16 cellular contexts compared by ENCODE assay signal in genomic region chr1:6483010-6483760, GRCh38. TPM values are rescaled to one million over a fixed set of nuclear protein-coding genes. Genes with fewer than 3 reads are reported as not detected.
DNase-seq lines count a peak whose midpoint lies in the region; ATAC-seq and TF ChIP-seq lines count a peak whose summit lies in the region.
"Had no signal": no experiment of that assay in that cellular context is flagged by ENCODE, and none has a peak within 500 bp of the region (broad histone marks: within the 10 kb centered on the region; RNA-seq: fewer than 3 reads in every experiment).

No MANE protein-coding gene starts in this region.

- H3K9me3 Mint-ChIP-seq in activated naive CD4-positive, alpha-beta T cell treated with anti-CD3 and anti-CD28 coated beads, Interleukin-2, amount 10 ng/mL, durations not matched to agents 7 days and 5 days = no peaks in the 10 kb centered on the region
- H3K9me3 Mint-ChIP-seq: brain had no signal

- no peaks in the 10 kb centered on the region for H3K36me3 Mint-ChIP-seq in activated naive CD4-positive, alpha-beta T cell treated with anti-CD3 and anti-CD28 coated beads, Interleukin-2, amount 10 ng/mL, durations not matched to agents 7 days and 5 days
- H3K36me3 Mint-ChIP-seq: brain had no signal

- H3K36me3 ChIP-seq in HUES64 (ENCODE audit: insufficient read depth, low read length) = no peaks in the 10 kb centered on the region
- no peaks in the 10 kb centered on the region for H3K36me3 ChIP-seq in lower lobe of right lung

- H3K9ac ChIP-seq in HUES64 (ENCODE audit: low read depth, low read length) = peak overlapping the region; percentile 26; the same call in 1 of the 2 replicates

- TF ChIP-seq CTCF in lower lobe of right lung (IDR thresholded peaks at IDR 0.05) = no peak

- 91% methylated on average over 14 of the region's 14 CpGs for WGBS in HUES64

- peak; percentile 42 for DNase-seq in COR-L47 (lab: John Stamatoyannopoulos, UW)
- DNase-seq in SHP77 treated with DMSO at 0.1 percent for 48 hours (lab: John Stamatoyannopoulos, UW) = peak; percentile 45
- DNase-seq in lower lobe of right lung = peak; percentile 90
- no peak for DNase-seq in DMS114 treated with DMSO at 0.1 percent for 48 hours (lab: John Stamatoyannopoulos, UW; ENCODE audit: unreplicated experiment)
- DNase-seq in activated naive CD4-positive, alpha-beta T cell treated with anti-CD3 and anti-CD28 coated beads, Interleukin-2, amount 10 ng/mL, durations not matched to agents 7 days and 5 days = no peak
- DNase-seq in D341Med (ENCODE audit: low spot score) = no peak
- DNase-seq: activated CD8-positive, alpha-beta memory T cell treated with anti-CD3 and anti-CD28 coated beads for 24 hours; activated gamma-delta T cell treated with Interleukin-2 at 50 U/mL for 16 hours; GOT3; islet precursor cell; Karpas-422; NCI-H82; Right ventricle myocardium superior had no signal

- H3K27me3 ChIP-seq in HUES64 (ENCODE audit: insufficient read depth, low read length) (peaks cover 5% of the 10 kb centered on the region; the same call in 1 of the 2 replicates), lower lobe of right lung (ENCODE audit: low read depth) (peaks cover 15% of the 10 kb centered on the region)

- H3K4me3 ChIP-seq in HUES64 (ENCODE audit: low read length) (no peak overlapping the region), lower lobe of right lung (no peak overlapping the region)

- ATAC-seq in lower lobe of right lung = peak; percentile 83 to 89
- no peak for ATAC-seq in GM18868 (IDR thresholded peaks at IDR 0.05; ENCODE audit: unreplicated experiment)

- no peak overlapping the region for H3K4me3 Mint-ChIP-seq in activated naive CD4-positive, alpha-beta T cell treated with anti-CD3 and anti-CD28 coated beads, Interleukin-2, amount 10 ng/mL, durations not matched to agents 7 days and 5 days

- H3K9me3 ChIP-seq in HUES64 (ENCODE audit: insufficient read depth, low read depth, low read length) (no peaks in the 10 kb centered on the region), lower lobe of right lung (no peaks in the 10 kb centered on the region)

- no peak overlapping the region for H3K27ac Mint-ChIP-seq in activated naive CD4-positive, alpha-beta T cell treated with anti-CD3 and anti-CD28 coated beads, Interleukin-2, amount 10 ng/mL, durations not matched to agents 7 days and 5 days

- intact Hi-C loops in lower lobe of right lung (cut with DNase I) = no loop called here

- CTCF ChIA-PET in activated naive CD4-positive, alpha-beta T cell treated with anti-CD3 and anti-CD28 coated beads, Interleukin-2, amount 10 ng/mL, durations not matched to agents 7 days and 5 days (lab: Charles Lee) = no interaction called here

- H3K4me1 ChIP-seq in HUES64 (ENCODE audit: insufficient read depth, low read length) = peaks cover 3% of the 10 kb centered on the region; the same call in 1 of the 2 replicates
- peaks cover 24% of the 10 kb centered on the region for H3K4me1 ChIP-seq in lower lobe of right lung

- H3K27ac ChIP-seq in HUES64 (ENCODE audit: low read depth, low read length) = no peak overlapping the region
- H3K27ac ChIP-seq in lower lobe of right lung = peak overlapping the region; percentile 50

- H3K27me3 Mint-ChIP-seq in activated naive CD4-positive, alpha-beta T cell treated with anti-CD3 and anti-CD28 coated beads, Interleukin-2, amount 10 ng/mL, durations not matched to agents 7 days and 5 days = peaks cover 67% of the 10 kb centered on the region

- H3K4me1 Mint-ChIP-seq in activated naive CD4-positive, alpha-beta T cell treated with anti-CD3 and anti-CD28 coated beads, Interleukin-2, amount 10 ng/mL, durations not matched to agents 7 days and 5 days = peaks cover 9% of the 10 kb centered on the region

RNA-seq across cellular contexts. Expression of gene PLEKHG5, which starts 8.3 kb away (rescaled TPM):
- 7.3 TPM for polyA plus RNA-seq in HUES64 (2013, experiment 1 of 2)
- 9.9 TPM for polyA plus RNA-seq in HUES64 (2013, experiment 2 of 2)
- 9.5 TPM for total RNA-seq in lower lobe of right lung

RNA-seq across cellular contexts. Expression of gene TNFRSF25, which starts 17.2 kb away (rescaled TPM):
- 7.2 TPM for polyA plus RNA-seq in HUES64 (2013, experiment 1 of 2)
- 9.2 TPM for polyA plus RNA-seq in HUES64 (2013, experiment 2 of 2)
- 8.2 TPM for total RNA-seq in lower lobe of right lung

RNA-seq across cellular contexts. Expression of gene ESPN, which starts 58.6 kb away (rescaled TPM):
- polyA plus RNA-seq in HUES64 (2013, experiment 1 of 2) = 5.8 TPM
- polyA plus RNA-seq in HUES64 (2013, experiment 2 of 2) = 9.5 TPM
- 8.3 TPM for total RNA-seq in lower lobe of right lung

Comparison
In these comparisons a context has a peak if more than half of its experiments do, and no peak if none do; other contexts are left out.
1. DNase-seq: peak in COR-L47 (single experiment), SHP77 treated with DMSO at 0.1 percent for 48 hours (single experiment) and lower lobe of right lung (single experiment); none in DMS114 treated with DMSO at 0.1 percent for 48 hours (single experiment), activated naive CD4-positive, alpha-beta T cell treated with anti-CD3 and anti-CD28 coated beads, Interleukin-2, amount 10 ng/mL, durations not matched to agents 7 days and 5 days (single experiment) and D341Med (single experiment).